ENCODE assay signal across 8 cellular contexts in genomic region chr1:8026976-8027747, GRCh38. TPM values are rescaled to one million over a fixed set of nuclear protein-coding genes. Genes with fewer than 3 reads are reported as not detected.
A peak's percentile ranks its signal among the peaks of the same experiment; 100 is the strongest.
DNase-seq lines count a peak whose midpoint lies in the region; ATAC-seq and TF ChIP-seq lines count a peak whose summit lies in the region.

No MANE protein-coding gene starts in this region.

- no peaks in the 10 kb centered on the region for H3K36me3 ChIP-seq in CD4-positive, alpha-beta memory T cell (ENCODE audit: insufficient read depth, low read length)
- no peaks in the 10 kb centered on the region for H3K36me3 ChIP-seq in SK-N-MC (ENCODE audit: insufficient read depth, low read length)

- H3K27ac Mint-ChIP-seq in CD4-positive, alpha-beta memory T cell = peak overlapping the region in 6 of 7 donors; percentile 24 to 88 (median 78)
- peak overlapping the region; percentile 96 for H3K27ac Mint-ChIP-seq in osteocyte (ENCODE audit: unreplicated experiment)

- DNase-seq in CD4-positive, alpha-beta memory T cell = no peak
- DNase-seq in SK-N-MC (ENCODE audit: low read depth, low spot score) (no peak), fibroblast of the aortic adventitia (ENCODE audit: low read depth) (peak; percentile 62), osteocyte (ENCODE audit: extremely low spot score, unreplicated experiment) (no peak), NOMO-1 treated with DMSO at 0.1 percent for 48 hours (lab: John Stamatoyannopoulos, UW; ENCODE audit: unreplicated experiment) (no peak), UCSD-AML1 (lab: John Stamatoyannopoulos, UW; ENCODE audit: unreplicated experiment) (no peak)
- DNase-seq in stimulated activated CD4-positive, alpha-beta T cell treated with anti-CD3 and anti-CD28 coated beads, Interleukin-15, amount 100 ng/mL, for 24 hours = no peak

- H3K9me3 Mint-ChIP-seq in CD4-positive, alpha-beta memory T cell = peaks cover 0 to 3% (median 0%) of the 10 kb centered on the region in 8 donors
- H3K9me3 Mint-ChIP-seq in osteocyte (ENCODE audit: unreplicated experiment) = no peaks in the 10 kb centered on the region

- no peaks in the 10 kb centered on the region for H3K36me3 Mint-ChIP-seq in CD4-positive, alpha-beta memory T cell
- H3K36me3 Mint-ChIP-seq in osteocyte (ENCODE audit: unreplicated experiment) = peaks cover 5% of the 10 kb centered on the region

- no peak overlapping the region for H3K27ac ChIP-seq in CD4-positive, alpha-beta memory T cell (ENCODE audit: low read depth, low read length)
- no peak overlapping the region for H3K27ac ChIP-seq in SK-N-MC

- ATAC-seq in HG03108 (IDR thresholded peaks at IDR 0.05; ENCODE audit: unreplicated experiment) = no peak

- H3K9me3 ChIP-seq in CD4-positive, alpha-beta memory T cell (ENCODE audit: control insufficient read depth in 1 of 2, low read length in 2 of 2) = no peaks in the 10 kb centered on the region
- H3K9me3 ChIP-seq in SK-N-MC (ENCODE audit: low read depth, low read length) = no peaks in the 10 kb centered on the region

- intact Hi-C loops in CD4-positive, alpha-beta memory T cell (cut with micrococcal nuclease) = loop anchor here (1.0 kb wide), 2 partner anchors 125 to 291 kb away; partner anchors contain the start of gene SLC45A1

- TF ChIP-seq CTCF in fibroblast of the aortic adventitia (IDR thresholded peaks at IDR 0.05; ENCODE audit: insufficient read depth, low read length) (no peak), osteocyte (IDR thresholded peaks at IDR 0.05) (no peak)

- H3K27me3 Mint-ChIP-seq in CD4-positive, alpha-beta memory T cell = peaks cover 7 to 8% of the 10 kb centered on the region in 2 donors
- H3K27me3 Mint-ChIP-seq in osteocyte (ENCODE audit: unreplicated experiment) = no peaks in the 10 kb centered on the region

- no peak overlapping the region for H3K4me3 ChIP-seq in CD4-positive, alpha-beta memory T cell (ENCODE audit: low read length in 2 of 2)
- peak overlapping the region; percentile 86 for H3K4me3 ChIP-seq in SK-N-MC
- peak overlapping the region; percentile 76 for H3K4me3 ChIP-seq in fibroblast of the aortic adventitia (ENCODE audit: low read depth, low read length)

- H3K9ac ChIP-seq in SK-N-MC (ENCODE audit: insufficient read length) = no peak overlapping the region

- CTCF ChIA-PET in CD4-positive, alpha-beta memory T cell (lab: Charles Lee; ENCODE audit: partially characterized antibody) = interaction anchor here (0.8 to 5.3 kb wide), 4 partner anchors 11 to 288 kb away, joined by 3 to 32 read pairs (median 5); no protein-coding TSS in a partner anchor

- peaks cover 6% of the 10 kb centered on the region for H3K27me3 ChIP-seq in CD4-positive, alpha-beta memory T cell (ENCODE audit: insufficient read depth, low read length)

- H3K4me1 ChIP-seq in CD4-positive, alpha-beta memory T cell (ENCODE audit: insufficient read depth, low read length) = peaks cover 14% of the 10 kb centered on the region

- POLR2A ChIA-PET in CD4-positive, alpha-beta memory T cell (lab: Charles Lee; ENCODE audit: partially characterized antibody) = interaction anchor here (1.0 kb wide), 2 partner anchors 10 to 291 kb away, joined by 4 read pairs; no protein-coding TSS in a partner anchor

- peak overlapping the region; percentile 58 to 85 (median 75) for H3K4me3 Mint-ChIP-seq in CD4-positive, alpha-beta memory T cell
- H3K4me3 Mint-ChIP-seq in osteocyte (ENCODE audit: unreplicated experiment) = peak overlapping the region; percentile 84

- peaks cover 8 to 13% (median 10%) of the 10 kb centered on the region in 4 donors for H3K4me1 Mint-ChIP-seq in CD4-positive, alpha-beta memory T cell
- H3K4me1 Mint-ChIP-seq in osteocyte (ENCODE audit: unreplicated experiment) = peaks cover 62% of the 10 kb centered on the region

RNA-seq across cellular contexts. Expression of gene ERRFI1, which starts 1.1 kb away (rescaled TPM):
- total RNA-seq in CD4-positive, alpha-beta memory T cell = 1 to 10 TPM; 1.0 TPM
- polyA plus RNA-seq in CD4-positive, alpha-beta memory T cell = under 1 TPM; 0.18 to 0.73 TPM
- total RNA-seq in fibroblast of the aortic adventitia (ENCODE audit: low replicate concordance) (46.4 and 106 TPM in 2 replicates), osteocyte (84.2 and 96.6 TPM in 2 replicates)

Comparison
In these comparisons a context has a peak if more than half of its experiments do, and no peak if none do; other contexts are left out.
1. H3K4me3 ChIP-seq: peak in SK-N-MC (single experiment) and fibroblast of the aortic adventitia (single experiment); none in CD4-positive, alpha-beta memory T cell (0 of 2).
2. RNA of gene ERRFI1, which starts 1.1 kb away (total RNA-seq): 46.4 to 106 TPM in fibroblast of the aortic adventitia and 84.2 to 96.6 TPM in osteocyte; 1.0 TPM in CD4-positive, alpha-beta memory T cell; every median in the first group is over 10 times any median in the second.